ENCODE assay signal across 11 cellular contexts in the genomic region with DNA sequence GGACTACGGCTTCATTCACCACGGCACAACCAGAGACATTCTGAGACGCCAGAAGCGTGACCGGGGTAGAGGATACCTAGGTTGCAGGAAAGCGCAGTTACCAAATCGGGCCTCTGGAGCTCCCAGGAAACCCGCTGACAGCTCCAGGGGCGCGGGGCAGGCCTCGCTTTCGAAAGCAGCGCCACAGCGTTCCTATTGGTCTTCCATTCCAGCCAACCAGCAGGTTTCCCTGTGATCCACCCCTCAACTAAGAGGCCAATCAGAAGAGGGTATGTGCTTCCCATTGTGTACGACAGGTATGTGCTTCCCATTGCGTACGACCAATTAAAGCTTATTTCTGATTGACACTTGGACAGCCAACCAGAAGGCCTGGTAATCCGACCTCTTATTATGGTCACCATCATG. TPM values are rescaled to one million over a fixed set of nuclear protein-coding genes. Genes with fewer than 3 reads are reported as not detected.
A peak's percentile ranks its signal among the peaks of the same experiment; 100 is the strongest.
DNase-seq lines count a peak whose midpoint lies in the region; ATAC-seq and FAIRE-seq lines count a peak whose summit lies in the region.
"Had no signal": no experiment of that assay in that cellular context is flagged by ENCODE, and none has a peak within 500 bp of the region (broad histone marks: within the 10 kb centered on the region; RNA-seq: fewer than 3 reads in every experiment).

No MANE protein-coding gene starts in this region.

- no peak for FAIRE-seq in small intestine (lab: Jason Lieb, UNC)
- FAIRE-seq: A204.1 had no signal

- H3K36me3 ChIP-seq in small intestine (ENCODE audit: control insufficient read depth in 2 of 2, insufficient read depth in 2 of 2, low read length in 2 of 2) = peaks cover 0 to 3% of the 10 kb centered on the region in 2 donors

- no peaks in the 10 kb centered on the region for H3K9me3 ChIP-seq in small intestine (ENCODE audit: control insufficient read depth, low read depth)

- no peak overlapping the region for H3K27ac ChIP-seq in small intestine (ENCODE audit: low read depth in 1 of 2, low read length in 1 of 2)

- no peaks in the 10 kb centered on the region for H3K4me1 ChIP-seq in small intestine (ENCODE audit: control insufficient read depth in 2 of 2, insufficient read depth in 1 of 2, low read depth in 1 of 2, low read length in 1 of 2)

- ATAC-seq in HG03280 (IDR thresholded peaks at IDR 0.05; ENCODE audit: unreplicated experiment) = no peak
- ATAC-seq: naive thymus-derived CD8-positive, alpha-beta T cell had no signal

- H3K4me3 ChIP-seq in small intestine (ENCODE audit: low read depth in 1 of 2, low read length in 2 of 2) = no peak overlapping the region

- H3K27me3 ChIP-seq in small intestine (ENCODE audit: control insufficient read depth in 2 of 2, insufficient read depth in 2 of 2, low read length in 2 of 2) = no peaks in the 10 kb centered on the region

- 46 to 79% (median 74%) methylated on average over 13 to 18 of the region's 18 CpGs for WGBS in small intestine, 3 donors

- peak; percentile 7 for DNase-seq in activated CD4-positive, alpha-beta T cell treated with anti-CD3 and anti-CD28 coated beads for 48 hours
- no peak for DNase-seq in activated CD4-positive, alpha-beta T cell treated with anti-CD3 and anti-CD28 coated beads, Interleukin-2, amount 50 U/mL, for 4 hours
- DNase-seq in HUDEP-2 (lab: John Stamatoyannopoulos, UW; ENCODE audit: unreplicated experiment in 76 of 76) (peak in 40 of 76 experiments; percentile 0 to 78 (median 42)), fibroblast of the conjunctiva (ENCODE audit: low read depth) (peak; percentile 12), small intestine (peak; percentile 2), 8988T (no peak), ureter (ENCODE audit: low spot score) (no peak)
- DNase-seq: naive thymus-derived CD8-positive, alpha-beta T cell had no signal

RNA-seq across cellular contexts. Expression of gene SNX12, which starts 14.9 kb away (rescaled TPM):
- 10 to 100 TPM; 40.9 to 64.8 (median 54.1) TPM for polyA plus RNA-seq in small intestine
- total RNA-seq in ureter = 82.4 TPM

RNA-seq across cellular contexts. Expression of gene FOXO4, which starts 42.4 kb away (rescaled TPM):
- polyA plus RNA-seq in small intestine = 10 to 100 TPM; 11.5 to 15.1 (median 14.8) TPM
- 18.9 TPM for total RNA-seq in ureter

RNA-seq across cellular contexts. Expression of gene CXorf65, which starts 53.3 kb away (rescaled TPM):
- polyA plus RNA-seq in small intestine = 1 to 10 TPM in 2 of 3 donors, under 1 TPM in 1; 0.27 to 2.2 (median 2.2) TPM
- not detected for total RNA-seq in ureter
- total RNA-seq: HT1080 had no signal

RNA-seq across cellular contexts. Expression of gene IL2RG, which starts 58.2 kb away (rescaled TPM):
- 10 to 100 TPM; 11.2 to 30.0 (median 21.0) TPM for polyA plus RNA-seq in small intestine
- total RNA-seq in ureter = 5.6 TPM
- total RNA-seq: HT1080 had no signal

Comparison
In these comparisons a context has a peak if more than half of its experiments do, and no peak if none do; other contexts are left out.
1. DNase-seq: peak in activated CD4-positive, alpha-beta T cell treated with anti-CD3 and anti-CD28 coated beads for 48 hours (single experiment), HUDEP-2 (40 of 76), fibroblast of the conjunctiva (single experiment) and small intestine (single experiment); none in activated CD4-positive, alpha-beta T cell treated with anti-CD3 and anti-CD28 coated beads, Interleukin-2, amount 50 U/mL, for 4 hours (0 of 2), 8988T (single experiment) and ureter (single experiment).